6 cellular contexts compared by ENCODE assay signal in the genomic region with DNA sequence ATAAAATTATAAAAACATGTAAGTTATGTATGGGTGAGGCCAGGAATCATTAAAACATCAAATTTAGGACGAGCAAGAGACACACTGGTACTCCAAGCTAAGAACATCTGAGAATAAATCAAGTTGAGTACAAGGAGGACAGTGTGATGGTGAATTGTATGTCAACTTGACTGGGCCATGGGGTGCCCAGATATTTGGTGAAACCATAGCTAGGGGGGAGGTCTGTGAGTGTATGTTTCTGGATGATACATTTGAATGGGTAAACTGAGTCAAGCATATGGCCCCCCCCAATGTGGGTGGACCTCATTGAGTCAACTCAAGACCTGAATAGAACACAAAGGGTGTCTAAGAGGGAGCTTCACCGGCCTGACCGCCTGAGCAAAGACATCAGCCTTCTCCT.
"Had no signal": no experiment of that assay in that cellular context is flagged by ENCODE, and none has a peak within 500 bp of the region (broad histone marks: within the 10 kb centered on the region; RNA-seq: fewer than 3 reads in every experiment).

No MANE protein-coding gene starts in this region.

- H3K27ac Mint-ChIP-seq: IgD-negative memory B cell had no signal

- DNase-seq: IMR-90, KBM-7 had no signal

- H3K4me3 ChIP-seq: K562 had no signal

- ATAC-seq: HepG2, K562 had no signal

- H3K27ac ChIP-seq: HL-60 had no signal
